8 cellular contexts compared by ENCODE assay signal in the genomic region with DNA sequence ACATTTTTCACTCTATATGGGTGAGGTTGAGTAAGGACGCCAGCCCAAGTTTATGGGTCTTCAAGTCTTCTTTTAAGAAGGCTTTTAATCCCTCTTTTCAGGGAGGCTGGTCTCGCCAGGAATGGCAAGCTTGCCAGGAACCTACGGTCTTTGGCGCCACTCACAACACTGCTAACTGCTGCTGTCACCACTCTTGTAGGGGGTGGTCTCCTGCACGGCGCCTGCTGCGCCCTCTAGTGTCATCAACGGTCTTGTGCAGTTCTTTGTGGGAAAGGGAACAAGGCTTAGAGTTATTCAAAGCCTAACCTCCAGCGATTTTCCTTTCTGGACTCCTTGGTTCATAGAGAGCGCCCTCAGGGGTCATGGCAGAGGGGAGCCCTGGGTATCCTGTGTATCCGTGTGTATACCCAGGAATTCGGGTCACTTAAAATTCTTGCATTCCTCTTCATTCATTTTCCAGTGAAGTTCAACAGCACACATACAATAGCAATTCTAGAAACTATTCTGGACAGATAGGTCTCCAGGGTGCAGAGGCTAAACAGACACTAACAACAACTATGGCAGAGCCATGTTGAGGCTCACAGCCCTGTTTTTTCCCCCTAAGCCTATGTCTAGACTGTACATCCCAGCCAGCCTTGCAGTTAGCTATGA.
DNase-seq lines count a peak whose midpoint lies in the region; ATAC-seq and TF ChIP-seq lines count a peak whose summit lies in the region.

No MANE protein-coding gene starts in this region.

- POLR2A ChIA-PET in activated CD4-positive, alpha-beta T cell treated with anti-CD3 and anti-CD28 coated beads, Interleukin-2, amount 10 ng/mL, durations not matched to agents 7 days and 5 days (lab: Charles Lee), result no interaction called here

- TF ChIP-seq CTCF in Peyer's patch (IDR thresholded peaks at IDR 0.05), result peak in 4 of 6 experiments; percentile 19 to 32 (median 22)
- TF ChIP-seq CTCF in epithelial cell of esophagus (IDR thresholded peaks at IDR 0.05; ENCODE audit: insufficient read depth, low read depth, low read length, missing control alignments), result peak; percentile 86
- TF ChIP-seq CTCF in osteocyte (IDR thresholded peaks at IDR 0.05), result peak; percentile 68

- peaks cover 0 to 10% (median under 1%) of the 10 kb centered on the region in 4 donors for H3K9me3 ChIP-seq in Peyer's patch

- H3K4me3 Mint-ChIP-seq in activated CD4-positive, alpha-beta T cell treated with anti-CD3 and anti-CD28 coated beads, Interleukin-2, amount 10 ng/mL, durations not matched to agents 7 days and 5 days, result no peak overlapping the region
- H3K4me3 Mint-ChIP-seq in osteocyte (ENCODE audit: unreplicated experiment), result no peak overlapping the region

- H3K9me3 Mint-ChIP-seq in activated CD4-positive, alpha-beta T cell treated with anti-CD3 and anti-CD28 coated beads, Interleukin-2, amount 10 ng/mL, durations not matched to agents 7 days and 5 days, result peaks cover 5% of the 10 kb centered on the region
- peaks cover 7% of the 10 kb centered on the region for H3K9me3 Mint-ChIP-seq in osteocyte (ENCODE audit: unreplicated experiment)

- no peak overlapping the region for H3K27ac Mint-ChIP-seq in activated CD4-positive, alpha-beta T cell treated with anti-CD3 and anti-CD28 coated beads, Interleukin-2, amount 10 ng/mL, durations not matched to agents 7 days and 5 days
- no peak overlapping the region for H3K27ac Mint-ChIP-seq in osteocyte (ENCODE audit: unreplicated experiment)

- no peaks in the 10 kb centered on the region for H3K36me3 Mint-ChIP-seq in activated CD4-positive, alpha-beta T cell treated with anti-CD3 and anti-CD28 coated beads, Interleukin-2, amount 10 ng/mL, durations not matched to agents 7 days and 5 days (ENCODE audit: low read depth)
- no peaks in the 10 kb centered on the region for H3K36me3 Mint-ChIP-seq in osteocyte (ENCODE audit: unreplicated experiment)

- H3K4me3 ChIP-seq in Peyer's patch (no peak overlapping the region), epithelial cell of esophagus (ENCODE audit: low read length) (no peak overlapping the region)

- no peaks in the 10 kb centered on the region for H3K4me1 ChIP-seq in Peyer's patch

- H3K36me3 ChIP-seq in Peyer's patch, result no peaks in the 10 kb centered on the region

- no peaks in the 10 kb centered on the region for H3K27me3 ChIP-seq in Peyer's patch

- H3K27me3 Mint-ChIP-seq in activated CD4-positive, alpha-beta T cell treated with anti-CD3 and anti-CD28 coated beads, Interleukin-2, amount 10 ng/mL, durations not matched to agents 7 days and 5 days, result no peaks in the 10 kb centered on the region
- H3K27me3 Mint-ChIP-seq in osteocyte (ENCODE audit: unreplicated experiment), result peaks cover 10% of the 10 kb centered on the region

- no peaks in the 10 kb centered on the region for H3K4me1 Mint-ChIP-seq in activated CD4-positive, alpha-beta T cell treated with anti-CD3 and anti-CD28 coated beads, Interleukin-2, amount 10 ng/mL, durations not matched to agents 7 days and 5 days
- H3K4me1 Mint-ChIP-seq in osteocyte (ENCODE audit: unreplicated experiment), result no peaks in the 10 kb centered on the region

- CTCF ChIA-PET in activated CD4-positive, alpha-beta T cell treated with anti-CD3 and anti-CD28 coated beads, Interleukin-2, amount 10 ng/mL, durations not matched to agents 7 days and 5 days (lab: Charles Lee), result interaction anchor here (1.1 kb wide), 1 partner anchor 19 kb away, joined by 3 read pairs; no protein-coding TSS in a partner anchor

- no peak for TF ChIP-seq POLR2A in Peyer's patch (IDR thresholded peaks at IDR 0.05)

- H3K27ac ChIP-seq in Peyer's patch, result no peak overlapping the region

- DNase-seq in activated CD4-positive, alpha-beta T cell treated with anti-CD3 and anti-CD28 coated beads, Interleukin-2, amount 10 ng/mL, durations not matched to agents 7 days and 5 days, result peak; percentile 24
- no peak for DNase-seq in activated CD4-positive, alpha-beta T cell treated with anti-CD3 and anti-CD28 coated beads, Interleukin-2, amount 50 U/mL, for 1 hour
- DNase-seq in HT-29 (ENCODE audit: low spot score) (peak; percentile 64), Peyer's patch (no peak), epithelial cell of esophagus (ENCODE audit: low read depth) (peak; percentile 65), osteocyte (ENCODE audit: extremely low spot score, unreplicated experiment) (no peak), middle frontal gyrus (ENCODE audit: extremely low spot score, low spot score) (no peak)

- ATAC-seq in GM21515 (IDR thresholded peaks at IDR 0.05; ENCODE audit: unreplicated experiment), result peak; percentile 93

Comparison
In these comparisons a context has a peak if more than half of its experiments do, and no peak if none do; other contexts are left out.
1. DNase-seq: peak in activated CD4-positive, alpha-beta T cell treated with anti-CD3 and anti-CD28 coated beads, Interleukin-2, amount 10 ng/mL, durations not matched to agents 7 days and 5 days (single experiment), HT-29 (single experiment) and epithelial cell of esophagus (single experiment); none in activated CD4-positive, alpha-beta T cell treated with anti-CD3 and anti-CD28 coated beads, Interleukin-2, amount 50 U/mL, for 1 hour (single experiment), Peyer's patch (0 of 3), osteocyte (single experiment) and middle frontal gyrus (single experiment).
2. CTCF ChIP-seq: peak in every context shown above with its lines; median percentile 86 in epithelial cell of esophagus; 68 in osteocyte; 22 in Peyer's patch.